20 cellular contexts compared by ENCODE assay signal in the genomic region with DNA sequence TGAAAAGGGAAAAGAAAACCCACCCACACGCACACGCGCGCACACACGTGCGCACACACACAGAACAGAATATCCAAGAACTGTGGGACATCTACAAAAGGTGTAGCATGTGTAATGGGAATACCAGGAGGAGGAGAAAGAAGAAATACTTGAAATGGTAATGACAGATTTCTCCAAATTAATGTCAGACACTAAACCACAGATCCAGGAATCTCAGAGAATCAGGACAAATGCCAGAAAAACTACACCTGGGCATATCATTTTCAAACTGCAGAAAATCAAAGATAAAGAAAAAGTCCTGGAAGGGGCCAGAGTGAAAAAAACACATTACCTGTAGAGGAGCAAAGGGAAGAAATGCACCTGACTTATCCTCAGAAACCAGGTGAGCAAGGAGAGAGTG. TPM values are rescaled to one million over a fixed set of nuclear protein-coding genes. Genes with fewer than 3 reads are reported as not detected.
DNase-seq lines count a peak whose midpoint lies in the region; ATAC-seq and TF ChIP-seq lines count a peak whose summit lies in the region.
"Had no signal": no experiment of that assay in that cellular context is flagged by ENCODE, and none has a peak within 500 bp of the region (broad histone marks: within the 10 kb centered on the region; RNA-seq: fewer than 3 reads in every experiment).

No MANE protein-coding gene starts in this region.

- BruUV-seq in Panc1 (replicated peaks; lab: Mats Ljungman, UMichigan) (TSS peak; percentile 46), PC-3 (replicated peaks; lab: Mats Ljungman, UMichigan) (no TSS peak)

- H3K27me3 ChIP-seq in Panc1 (ENCODE audit: control insufficient read depth, insufficient read depth, low read length) (no peaks in the 10 kb centered on the region), PC-3 (ENCODE audit: low read length) (no peaks in the 10 kb centered on the region)
- H3K27me3 ChIP-seq: BLaER1 treated with 17β-estradiol and CSF1 and Interleukin-3, amounts not matched to agents 10 nM and 100 nM had no signal

- POLR2A ChIA-PET in HEK293 (lab: Yijun Ruan, JAX) (no interaction called here), Panc1 (lab: Charles Lee) (no interaction called here), PC-3 (lab: Charles Lee; ENCODE audit: unreplicated experiment) (no interaction called here)
- POLR2A ChIA-PET in activated CD8-positive, alpha-beta T cell treated with anti-CD3 and anti-CD28 coated beads for 36 hours (lab: Charles Lee), result no interaction called here

- H3K9ac ChIP-seq in PC-3 (ENCODE audit: low read length), result no peak overlapping the region
- H3K9ac ChIP-seq: BLaER1 treated with 17β-estradiol and CSF1 and Interleukin-3, amounts not matched to agents 10 nM and 100 nM had no signal

- TF ChIP-seq CTCF in HEK293 (tag by site-specific recombination; IDR thresholded peaks at IDR 0.05) (no peak), Panc1 (IDR thresholded peaks at IDR 0.05) (no peak), PC-3 (conservative IDR thresholded peaks at IDR 0.05; ENCODE audit: low read depth, low read length) (no peak)
- TF ChIP-seq CTCF in activated CD8-positive, alpha-beta T cell treated with anti-CD3 and anti-CD28 coated beads for 36 hours (IDR thresholded peaks at IDR 0.05), result no peak

- H3K79me2 ChIP-seq in PC-3 (ENCODE audit: low read length), result no peaks in the 10 kb centered on the region

- H3K4me1 Mint-ChIP-seq in central memory CD8-positive, alpha-beta T cell, result no peaks in the 10 kb centered on the region
- H3K4me1 Mint-ChIP-seq in activated CD8-positive, alpha-beta T cell treated with anti-CD3 and anti-CD28 coated beads for 36 hours (ENCODE audit: low read depth), result no peaks in the 10 kb centered on the region
- H3K4me1 Mint-ChIP-seq: B cell had no signal

- H3K9me2 ChIP-seq in PC-3 (replicated peaks; ENCODE audit: low read length), result no peaks in the 10 kb centered on the region

- H3K9me3 ChIP-seq in HEK293 (ENCODE audit: control insufficient read depth, insufficient read depth, low read depth, low read length) (no peaks in the 10 kb centered on the region), Panc1 (ENCODE audit: control insufficient read depth, insufficient read depth, low read depth, low read length) (no peaks in the 10 kb centered on the region), PC-3 (ENCODE audit: low read length) (no peaks in the 10 kb centered on the region)
- H3K9me3 ChIP-seq: A549; BLaER1 treated with 17β-estradiol and CSF1 and Interleukin-3, amounts not matched to agents 10 nM and 100 nM; Caco-2 had no signal

- no peaks in the 10 kb centered on the region for H3F3A ChIP-seq in PC-3 (ENCODE audit: low read length, unreplicated experiment)

- H3K36me3 ChIP-seq in HEK293 (ENCODE audit: control insufficient read depth in 2 of 2, insufficient read depth in 1 of 2, low read length in 2 of 2) (no peaks in the 10 kb centered on the region), Panc1 (ENCODE audit: control insufficient read depth, insufficient read depth, low read length) (no peaks in the 10 kb centered on the region), PC-3 (ENCODE audit: low read depth, low read length) (no peaks in the 10 kb centered on the region)
- H3K36me3 ChIP-seq: BLaER1 treated with 17β-estradiol and CSF1 and Interleukin-3, amounts not matched to agents 10 nM and 100 nM had no signal

- peaks cover 13% of the 10 kb centered on the region for H3K27me3 Mint-ChIP-seq in central memory CD8-positive, alpha-beta T cell
- peaks cover 3% of the 10 kb centered on the region for H3K27me3 Mint-ChIP-seq in activated CD8-positive, alpha-beta T cell treated with anti-CD3 and anti-CD28 coated beads for 36 hours
- H3K27me3 Mint-ChIP-seq: B cell; CD4-positive, alpha-beta T cell had no signal

- intact Hi-C loops in Panc1 (cut with micrococcal nuclease; ENCODE audit: unreplicated experiment), result no loop called here
- intact Hi-C loops in PC-3 (cut with micrococcal nuclease), result no loop called here
- intact Hi-C loops in activated CD8-positive, alpha-beta T cell treated with anti-CD3 and anti-CD28 coated beads for 36 hours (cut with micrococcal nuclease), result no loop called here

- in situ Hi-C loops in Panc1 (cut with HindIII; ENCODE audit: low pct_unique_long_range_greater_than_20kb, low sequenced_read_pairs) (no loop called here), G401 (cut with HindIII; ENCODE audit: low sequenced_read_pairs) (no loop called here)

- H4K20me1 ChIP-seq in PC-3 (ENCODE audit: low read length), result no peaks in the 10 kb centered on the region
- H4K20me1 ChIP-seq: BLaER1 treated with 17β-estradiol and CSF1 and Interleukin-3, amounts not matched to agents 10 nM and 100 nM had no signal

- peak overlapping the region; percentile 33 for H3K27ac Mint-ChIP-seq in central memory CD8-positive, alpha-beta T cell (ENCODE audit: low read depth)
- no peak overlapping the region for H3K27ac Mint-ChIP-seq in activated CD8-positive, alpha-beta T cell treated with anti-CD3 and anti-CD28 coated beads for 36 hours
- H3K27ac Mint-ChIP-seq: B cell; CD4-positive, alpha-beta T cell; CD8-positive, alpha-beta T cell had no signal

- DNase-seq in Panc1 (ENCODE audit: low read depth, low spot score) (no peak), PC-3 (no peak), G401 (ENCODE audit: low spot score) (no peak)
- no peak for DNase-seq in central memory CD8-positive, alpha-beta T cell (ENCODE audit: low spot score in 2 of 2)
- no peak for DNase-seq in activated CD8-positive, alpha-beta T cell treated with anti-CD3 and anti-CD28 coated beads for 36 hours
- DNase-seq: AML-193; Caco-2; Calu3; CD4-positive, alpha-beta T cell; CD8-positive, alpha-beta T cell; DMS79; DND-41; EL; GF-D8 had no signal

- H3K27ac ChIP-seq in HEK293 (ENCODE audit: extremely low read depth, low read depth, low read length), result no peak overlapping the region
- H3K27ac ChIP-seq in Panc1 (ENCODE audit: low read length), result no peak overlapping the region
- H3K27ac ChIP-seq in PC-3 (ENCODE audit: low read length), result no peak overlapping the region
- H3K27ac ChIP-seq: 22Rv1; A549; BLaER1 treated with 17β-estradiol and CSF1 and Interleukin-3, amounts not matched to agents 10 nM and 100 nM; C4-2B had no signal

- no peak overlapping the region for H2AFZ ChIP-seq in PC-3 (ENCODE audit: low read length)

- no peak overlapping the region for H3K4me2 ChIP-seq in PC-3 (ENCODE audit: low read length)
- H3K4me2 ChIP-seq: A549; BLaER1 treated with 17β-estradiol and CSF1 and Interleukin-3, amounts not matched to agents 10 nM and 100 nM had no signal

- H3K4me3 ChIP-seq in HEK293 (ENCODE audit: low read depth, low read length) (no peak overlapping the region), Panc1 (ENCODE audit: low read depth in 2 of 2, low read length in 2 of 2) (no peak overlapping the region), PC-3 (ENCODE audit: low read length) (no peak overlapping the region)
- H3K4me3 ChIP-seq: A549; BLaER1 treated with 17β-estradiol and CSF1 and Interleukin-3, amounts not matched to agents 10 nM and 100 nM had no signal

- H3K4me1 ChIP-seq in HEK293 (ENCODE audit: control insufficient read depth, insufficient read depth, low read length) (peaks cover 8% of the 10 kb centered on the region; the same call in 1 of the 2 replicates), Panc1 (ENCODE audit: control insufficient read depth, insufficient read depth, low read length) (peaks cover 7% of the 10 kb centered on the region), PC-3 (ENCODE audit: insufficient read depth, low read length) (no peaks in the 10 kb centered on the region)
- H3K4me1 ChIP-seq: A549; BLaER1 treated with 17β-estradiol and CSF1 and Interleukin-3, amounts not matched to agents 10 nM and 100 nM; Caco-2 had no signal

- H3K36me3 Mint-ChIP-seq in central memory CD8-positive, alpha-beta T cell (ENCODE audit: insufficient read depth), result peaks cover 1% of the 10 kb centered on the region
- H3K36me3 Mint-ChIP-seq in activated CD8-positive, alpha-beta T cell treated with anti-CD3 and anti-CD28 coated beads for 36 hours (ENCODE audit: low read depth), result no peaks in the 10 kb centered on the region

- H3K4me3 Mint-ChIP-seq in central memory CD8-positive, alpha-beta T cell, result no peak overlapping the region
- H3K4me3 Mint-ChIP-seq in activated CD8-positive, alpha-beta T cell treated with anti-CD3 and anti-CD28 coated beads for 36 hours, result no peak overlapping the region
- H3K4me3 Mint-ChIP-seq: B cell; CD4-positive, alpha-beta T cell; CD8-positive, alpha-beta T cell had no signal

- CTCF ChIA-PET in HEK293 (lab: Yijun Ruan, JAX) (no interaction called here), Panc1 (lab: Charles Lee) (no interaction called here), PC-3 (lab: Charles Lee) (no interaction called here)
- CTCF ChIA-PET in activated CD8-positive, alpha-beta T cell treated with anti-CD3 and anti-CD28 coated beads for 36 hours (lab: Charles Lee), result no interaction called here

- ATAC-seq in Panc1, result no peak
- ATAC-seq in central memory CD8-positive, alpha-beta T cell (replicated peaks; ENCODE audit: extremely low read depth, poor library complexity, severe bottlenecking), result no peak
- no peak for ATAC-seq in PC-3
- ATAC-seq in activated CD8-positive, alpha-beta T cell treated with anti-CD3 and anti-CD28 coated beads for 36 hours, result no peak
- ATAC-seq: A549; CD8-positive, alpha-beta T cell had no signal

- no peaks in the 10 kb centered on the region for H3K9me3 Mint-ChIP-seq in central memory CD8-positive, alpha-beta T cell
- H3K9me3 Mint-ChIP-seq in activated CD8-positive, alpha-beta T cell treated with anti-CD3 and anti-CD28 coated beads for 36 hours, result no peaks in the 10 kb centered on the region
- H3K9me3 Mint-ChIP-seq: CD4-positive, alpha-beta T cell; CD8-positive, alpha-beta T cell had no signal

TF ChIP-seq in HEK293, 187 proteins besides CTCF, POLR2A, EP300 and RAD21:
- peak; percentile 94 for TF ChIP-seq ZNF558 (tag by site-specific recombination; IDR thresholded peaks at IDR 0.05)
- no peak for TF ChIP-seq ZNF701 (tag by site-specific recombination; IDR thresholded peaks at IDR 0.05)
TF ChIP-seq in HEK293: peak in this region for 1.

RNA-seq across cellular contexts. Expression of a gene that starts 26.5 kb away (rescaled TPM):
- total RNA-seq in Panc1 (2021; ENCODE audit: unreplicated experiment) (15.1 TPM), PC-3 (2014; rRNA removed) (18.3 and 21.8 TPM in 2 replicates)
- polyA plus RNA-seq in Panc1 (2012; ENCODE audit: insufficient read length), result 17.2 TPM
- total RNA-seq in G401 (2014; rRNA removed; shearing (Covaris generic)), result 21.5 and 22.3 TPM in 2 replicates
- total RNA-seq in activated CD8-positive, alpha-beta T cell treated with anti-CD3 and anti-CD28 coated beads for 36 hours, result 10 to 100 TPM; 23.3 to 25.1 TPM
